In the genomic region with DNA sequence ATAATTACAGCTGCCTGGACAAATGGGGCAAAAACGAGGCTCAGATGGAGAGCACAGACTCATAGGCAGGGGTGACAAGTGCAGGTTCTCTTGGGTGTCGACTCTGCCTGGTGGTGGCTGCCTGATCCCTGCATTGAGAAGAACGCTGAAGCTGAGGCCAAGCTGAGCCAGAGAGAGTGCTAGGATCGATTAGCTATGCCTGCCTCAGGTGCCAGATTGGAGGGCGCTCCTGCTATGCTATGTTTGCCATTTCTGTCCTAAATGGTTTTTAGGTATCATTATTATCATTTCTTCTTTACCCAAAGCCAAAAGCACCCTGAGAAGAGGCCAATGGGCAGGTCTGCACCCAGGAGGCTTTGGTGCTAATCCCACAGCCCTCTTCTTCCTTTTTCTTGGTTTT, we compare ENCODE assay signal across 3 cellular contexts.
TF ChIP-seq lines count a peak whose summit lies in the region.

No MANE protein-coding gene starts in this region.

TF ChIP-seq in HEK293, 187 proteins besides CTCF, POLR2A, EP300 and RAD21 (continued from another document):
- TF ChIP-seq ZNF23 (tag by site-specific recombination; IDR thresholded peaks at IDR 0.05; ENCODE audit: borderline replicate concordance) (no peak), ZFHX2 (tag by site-specific recombination; conservative IDR thresholded peaks at IDR 0.05) (no peak), ZNF214 (tag by site-specific recombination; IDR thresholded peaks at IDR 0.05; ENCODE audit: borderline replicate concordance) (no peak), ZNF549 (tag by site-specific recombination; IDR thresholded peaks at IDR 0.05) (no peak), ZBTB17 (tag by site-specific recombination; IDR thresholded peaks at IDR 0.05) (peak; percentile 86), EGR2 (tag by site-specific recombination; IDR thresholded peaks at IDR 0.05; ENCODE audit: low read depth) (no peak), HOXD13 (CRISPR knock-in tag; IDR thresholded peaks at IDR 0.05; ENCODE audit: borderline replicate concordance) (no peak)
- TF ChIP-seq, protein P1, sequence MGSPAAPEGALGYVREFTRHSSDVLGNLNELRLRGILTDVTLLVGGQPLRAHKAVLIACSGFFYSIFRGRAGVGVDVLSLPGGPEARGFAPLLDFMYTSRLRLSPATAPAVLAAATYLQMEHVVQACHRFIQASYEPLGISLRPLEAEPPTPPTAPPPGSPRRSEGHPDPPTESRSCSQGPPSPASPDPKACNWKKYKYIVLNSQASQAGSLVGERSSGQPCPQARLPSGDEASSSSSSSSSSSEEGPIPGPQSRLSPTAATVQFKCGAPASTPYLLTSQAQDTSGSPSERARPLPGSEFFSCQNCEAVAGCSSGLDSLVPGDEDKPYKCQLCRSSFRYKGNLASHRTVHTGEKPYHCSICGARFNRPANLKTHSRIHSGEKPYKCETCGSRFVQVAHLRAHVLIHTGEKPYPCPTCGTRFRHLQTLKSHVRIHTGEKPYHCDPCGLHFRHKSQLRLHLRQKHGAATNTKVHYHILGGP (tag by site-specific recombination; IDR thresholded peaks at IDR 0.05), result no peak

TF ChIP-seq in K562, 482 proteins besides CTCF, POLR2A, EP300 and RAD21:
- TF ChIP-seq ZMIZ1 (IDR thresholded peaks at IDR 0.05; ENCODE audit: low read depth in 2 of 2, low read length in 2 of 2) (peak in 1 of 2 experiments; percentile 65; a peak in 1 of 4 replicates), COPS2 (conservative IDR thresholded peaks at IDR 0.05) (no peak), ZBTB17 (CRISPR knock-in tag; IDR thresholded peaks at IDR 0.05) (peak; percentile 91)
- TF ChIP-seq, protein P2, sequence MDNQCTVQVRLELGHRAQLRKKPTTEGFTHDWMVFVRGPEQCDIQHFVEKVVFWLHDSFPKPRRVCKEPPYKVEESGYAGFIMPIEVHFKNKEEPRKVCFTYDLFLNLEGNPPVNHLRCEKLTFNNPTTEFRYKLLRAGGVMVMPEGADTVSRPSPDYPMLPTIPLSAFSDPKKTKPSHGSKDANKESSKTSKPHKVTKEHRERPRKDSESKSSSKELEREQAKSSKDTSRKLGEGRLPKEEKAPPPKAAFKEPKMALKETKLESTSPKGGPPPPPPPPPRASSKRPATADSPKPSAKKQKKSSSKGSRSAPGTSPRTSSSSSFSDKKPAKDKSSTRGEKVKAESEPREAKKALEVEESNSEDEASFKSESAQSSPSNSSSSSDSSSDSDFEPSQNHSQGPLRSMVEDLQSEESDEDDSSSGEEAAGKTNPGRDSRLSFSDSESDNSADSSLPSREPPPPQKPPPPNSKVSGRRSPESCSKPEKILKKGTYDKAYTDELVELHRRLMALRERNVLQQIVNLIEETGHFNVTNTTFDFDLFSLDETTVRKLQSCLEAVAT (IDR thresholded peaks at IDR 0.05), result peak in 1 of 2 experiments; percentile 93; a peak in 2 of 4 replicates

TF ChIP-seq in neural cell, 6 proteins besides CTCF, POLR2A, EP300 and RAD21 (continued from another document):
- TF ChIP-seq REST (IDR thresholded peaks at IDR 0.05; ENCODE audit: borderline replicate concordance), result no peak
